ENCODE assay signal across 3 cellular contexts in genomic region chr1:185110145-185110544, GRCh38.
TF ChIP-seq lines count a peak whose summit lies in the region.

No MANE protein-coding gene starts in this region.

TF ChIP-seq in HEK293, 187 proteins besides CTCF, POLR2A, EP300 and RAD21:
- no peak for TF ChIP-seq SP7 (tag by site-specific recombination; IDR thresholded peaks at IDR 0.05)
- TF ChIP-seq SCRT2 (tag by site-specific recombination; IDR thresholded peaks at IDR 0.05): peak; percentile 93
- peak; percentile 79 for TF ChIP-seq SCRT1 (tag by site-specific recombination; IDR thresholded peaks at IDR 0.05; ENCODE audit: borderline replicate concordance)

TF ChIP-seq in IMR-90, 13 proteins besides CTCF, POLR2A, EP300 and RAD21:
- no peak for TF ChIP-seq ELK1 (IDR thresholded peaks at IDR 0.05; ENCODE audit: borderline replicate concordance, low read depth, low read length)
- TF ChIP-seq NFE2L2 (IDR thresholded peaks at IDR 0.05; ENCODE audit: low read depth, low read length): no peak
- TF ChIP-seq RFX5 (IDR thresholded peaks at IDR 0.05; ENCODE audit: low read depth, low read length): no peak
- TF ChIP-seq BHLHE40 (IDR thresholded peaks at IDR 0.05; ENCODE audit: low read depth, low read length): no peak
- no peak for TF ChIP-seq CEBPB (IDR thresholded peaks at IDR 0.05; ENCODE audit: low read depth, low read length)

TF ChIP-seq in K562, 482 proteins besides CTCF, POLR2A, EP300 and RAD21:
- no peak for TF ChIP-seq ZNF280B (CRISPR knock-in tag; IDR thresholded peaks at IDR 0.05)
- no peak for TF ChIP-seq PBX2 (CRISPR knock-in tag; IDR thresholded peaks at IDR 0.05; ENCODE audit: low read depth)
- TF ChIP-seq PBX2 (tag; conservative IDR thresholded peaks at IDR 0.05; ENCODE audit: low read depth): no peak
- TF ChIP-seq ZNF280A (IDR thresholded peaks at IDR 0.05; ENCODE audit: low read depth, partially characterized antibody): no peak
- TF ChIP-seq GTF2B (IDR thresholded peaks at IDR 0.05; ENCODE audit: extremely low read depth, insufficient read length): no peak
- TF ChIP-seq SMARCB1 (IDR thresholded peaks at IDR 0.05; ENCODE audit: insufficient read length, low read depth): no peak
- TF ChIP-seq ZC3H11A (IDR thresholded peaks at IDR 0.05; ENCODE audit: low read depth, low read length): no peak
- TF ChIP-seq POLR2H (tag; IDR thresholded peaks at IDR 0.05; ENCODE audit: low read depth): no peak
- no peak for TF ChIP-seq ZNF232 (CRISPR knock-in tag; IDR thresholded peaks at IDR 0.05)
- no peak for TF ChIP-seq MED1 (CRISPR knock-in tag; IDR thresholded peaks at IDR 0.05; ENCODE audit: borderline replicate concordance)
- TF ChIP-seq TCFL5 (CRISPR knock-in tag; conservative IDR thresholded peaks at IDR 0.05): no peak
- TF ChIP-seq NR2C1 (IDR thresholded peaks at IDR 0.05): no peak
- no peak for TF ChIP-seq NR2C1 (tag; IDR thresholded peaks at IDR 0.05)
- no peak for TF ChIP-seq ELK3 (CRISPR knock-in tag; IDR thresholded peaks at IDR 0.05)
- no peak for TF ChIP-seq SNAPC5 (CRISPR knock-in tag; IDR thresholded peaks at IDR 0.05)
